In genomic region chr16:72657791-72658190, GRCh38 we compare ENCODE assay signal across 1 cellular context.
TF ChIP-seq lines count a peak whose summit lies in the region.

No MANE protein-coding gene starts in this region.

TF ChIP-seq in GM12878, 131 proteins besides CTCF, POLR2A, EP300 and RAD21 (continued from another document):
- TF ChIP-seq PKNOX1 (IDR thresholded peaks at IDR 0.05) (no peak), RELB (IDR thresholded peaks at IDR 0.05; ENCODE audit: low read depth) (peak; percentile 62), NFIC (IDR thresholded peaks at IDR 0.05; ENCODE audit: low read depth, low read length) (peak; percentile 76), JUND (IDR thresholded peaks at IDR 0.05; ENCODE audit: low read depth, low read length) (no peak), NBN (IDR thresholded peaks at IDR 0.05) (no peak), ETV6 (conservative IDR thresholded peaks at IDR 0.05 in 1 of 2, IDR thresholded peaks at IDR 0.05 in 1 of 2; ENCODE audit: borderline replicate concordance in 1 of 2, low read depth in 1 of 2) (peak in 1 of 2 experiments; percentile 61; a peak in 1 of 4 replicates), SMC3 (IDR thresholded peaks at IDR 0.05; ENCODE audit: borderline replicate concordance, low read length) (peak; percentile 20; the same call in 1 of the 2 replicates), EZH2 (IDR thresholded peaks at IDR 0.05; ENCODE audit: borderline replicate concordance, control insufficient read depth, low read depth, low read length) (no peak), BCL3 (IDR thresholded peaks at IDR 0.05; ENCODE audit: borderline replicate concordance, insufficient read depth, low read depth, low read length, poor library complexity, severe bottlenecking) (no peak), ZNF274 (IDR thresholded peaks at IDR 0.05; ENCODE audit: insufficient read depth, insufficient read length) (no peak), MTA2 (IDR thresholded peaks at IDR 0.05; ENCODE audit: low read depth) (peak; percentile 66), TBL1XR1 (IDR thresholded peaks at IDR 0.05; ENCODE audit: low read depth, low read length) (0 out of 2 replicates have a peak, but pooled peaks have one; percentile 12), TCF12 (IDR thresholded peaks at IDR 0.05; ENCODE audit: low read depth, low read length) (0 out of 2 replicates have a peak, but pooled peaks have one; percentile 39), TCF3 (IDR thresholded peaks at IDR 0.05; ENCODE audit: borderline replicate concordance, insufficient read depth, low read depth, low read length) (0 out of 2 replicates have a peak, but pooled peaks have one; percentile 38), RUNX3 (IDR thresholded peaks at IDR 0.05; ENCODE audit: low read length) (peak; percentile 87), IKZF2 (IDR thresholded peaks at IDR 0.05) (peak; percentile 58)
TF ChIP-seq in GM12878: peak in this region for 23.
